13 cellular contexts compared by ENCODE assay signal in genomic region chr13:48727252-48728011, GRCh38.
DNase-seq lines count a peak whose midpoint lies in the region; ATAC-seq and TF ChIP-seq lines count a peak whose summit lies in the region.
"Had no signal": no experiment of that assay in that cellular context is flagged by ENCODE, and none has a peak within 500 bp of the region (broad histone marks: within the 10 kb centered on the region; RNA-seq: fewer than 3 reads in every experiment).

No MANE protein-coding gene starts in this region.

- ATAC-seq in Right ventricle myocardium inferior (peak; percentile 64), heart right ventricle (peak in 7 of 8 donors; percentile 61 to 86 (median 78)), GM21576 (IDR thresholded peaks at IDR 0.05; ENCODE audit: unreplicated experiment) (no peak)
- ATAC-seq: natural killer cell treated with Interleukin-12 subunit alpha and Interleukin-12 subunit beta and Interleukin-15 and Interleukin-18, amount 100 ng/mL, for 72 hours had no signal

- no peak for TF ChIP-seq EP300 in tibial nerve (IDR thresholded peaks at IDR 0.05)

- no peaks in the 10 kb centered on the region for H3K36me3 ChIP-seq in heart right ventricle
- no peaks in the 10 kb centered on the region for H3K36me3 ChIP-seq in tibial nerve
- H3K36me3 ChIP-seq: thoracic aorta had no signal

- TF ChIP-seq CTCF in heart right ventricle (IDR thresholded peaks at IDR 0.05) (no peak), tibial nerve (IDR thresholded peaks at IDR 0.05) (no peak)

- H3K4me1 ChIP-seq in heart right ventricle: peaks cover 0 to 27% (median 0%) of the 10 kb centered on the region in 9 donors
- H3K4me1 ChIP-seq in tibial nerve: peaks cover 0 to 4% (median 0%) of the 10 kb centered on the region in 4 donors

- intact Hi-C loops in Right ventricle myocardium inferior (cut with DNase I): loop anchor here (5.0 kb wide), 1 partner anchor 65 kb away; no protein-coding TSS in a partner anchor
- intact Hi-C loops in cardiac septum (cut with DNase I): no loop called here
- intact Hi-C loops in heart right ventricle (cut with DNase I): loop anchor here in 1 of 10 donors (10.0 kb wide), 1 partner anchor 103 kb away; no protein-coding TSS in a partner anchor

- DNase-seq in Right ventricle myocardium inferior (ENCODE audit: missing footprints): no peak
- DNase-seq in cardiac septum (ENCODE audit: low spot score): no peak
- peak; percentile 36 for DNase-seq in RPMI7951 (ENCODE audit: low read depth)
- DNase-seq in heart right ventricle: peak; percentile 51 to 70
- DNase-seq in activated CD4-positive, alpha-beta T cell treated with anti-CD3 and anti-CD28 coated beads, Interleukin-2, amount 50 U/mL, for 4 hours: no peak
- no peak for DNase-seq in tibial nerve (ENCODE audit: low spot score in 2 of 2)
- DNase-seq in SHP77 (lab: John Stamatoyannopoulos, UW): no peak
- DNase-seq: NCI-H2227 treated with DMSO at 0.1 percent for 48 hours, T-helper 9 cell had no signal

- H3K4me3 ChIP-seq in heart right ventricle (no peak overlapping the region), tibial nerve (no peak overlapping the region)
- H3K4me3 ChIP-seq: thoracic aorta had no signal

- 46 to 75% methylated on average over 4 of the region's 4 CpGs for WGBS in heart right ventricle, 2 donors
- 40 to 48% methylated on average over 4 of the region's 4 CpGs for WGBS in tibial nerve, 2 donors

- H3K27ac ChIP-seq in heart right ventricle (peak overlapping the region in 9 of 10 donors; percentile 4 to 82 (median 54)), tibial nerve (no peak overlapping the region)
- H3K27ac ChIP-seq: HL-60, thoracic aorta had no signal

- H3K9me3 ChIP-seq in heart right ventricle (no peaks in the 10 kb centered on the region), tibial nerve (no peaks in the 10 kb centered on the region)
- H3K9me3 ChIP-seq: thoracic aorta had no signal

- H3K27me3 ChIP-seq in heart right ventricle (no peaks in the 10 kb centered on the region), tibial nerve (no peaks in the 10 kb centered on the region)

- TF ChIP-seq POLR2A in tibial nerve (IDR thresholded peaks at IDR 0.05): no peak

Comparison
In these comparisons a context has a peak if more than half of its experiments do, and no peak if none do; other contexts are left out.
1. DNase-seq: peak in RPMI7951 (single experiment) and heart right ventricle (2 of 2); none in Right ventricle myocardium inferior (single experiment), cardiac septum (single experiment), activated CD4-positive, alpha-beta T cell treated with anti-CD3 and anti-CD28 coated beads, Interleukin-2, amount 50 U/mL, for 4 hours (0 of 2), tibial nerve (0 of 2) and SHP77 (0 of 2).
2. H3K27ac ChIP-seq: peak in heart right ventricle (9 of 10); none in tibial nerve (0 of 4).